9 cellular contexts compared by ENCODE assay signal in the genomic region with DNA sequence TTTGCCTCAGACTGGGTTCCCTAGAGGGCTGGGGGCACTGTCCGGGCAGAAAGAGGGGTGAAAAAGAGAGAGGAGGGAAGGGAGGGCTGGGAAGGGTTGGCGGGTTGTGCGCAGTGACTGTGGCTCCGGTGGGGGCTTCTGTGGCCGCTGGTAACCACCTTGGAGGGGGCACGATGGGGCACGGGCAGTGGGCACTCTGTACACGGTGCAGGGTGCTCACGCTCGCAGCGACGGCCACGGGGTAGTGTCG. TPM values are rescaled to one million over a fixed set of nuclear protein-coding genes. Genes with fewer than 3 reads are reported as not detected.
DNase-seq lines count a peak whose midpoint lies in the region; FAIRE-seq and TF ChIP-seq lines count a peak whose summit lies in the region.
"Had no signal": no experiment of that assay in that cellular context is flagged by ENCODE, and none has a peak within 500 bp of the region (broad histone marks: within the 10 kb centered on the region; RNA-seq: fewer than 3 reads in every experiment).

No MANE protein-coding gene starts in this region.

- H3K4me2 ChIP-seq in astrocyte (ENCODE audit: low read length): peak overlapping the region; percentile 80
- H3K4me2 ChIP-seq in keratinocyte (ENCODE audit: control insufficient read depth, extremely low read depth, insufficient read depth, low read depth, low read length): peak overlapping the region; percentile 71

- H3K9me3 Mint-ChIP-seq in astrocyte (ENCODE audit: unreplicated experiment): no peaks in the 10 kb centered on the region

- H3K27me3 ChIP-seq in HAP-1 (ENCODE audit: low read depth): no peaks in the 10 kb centered on the region
- peaks cover 45% of the 10 kb centered on the region for H3K27me3 ChIP-seq in astrocyte (ENCODE audit: insufficient read depth, low read length)
- peaks cover 10% of the 10 kb centered on the region for H3K27me3 ChIP-seq in keratinocyte (ENCODE audit: control insufficient read depth, extremely low read depth, insufficient read depth, low read length)

- H3K4me3 Mint-ChIP-seq in astrocyte (ENCODE audit: unreplicated experiment): peak overlapping the region; percentile 67

- H3K4me1 ChIP-seq in HAP-1: peaks cover 6% of the 10 kb centered on the region
- peaks cover 4% of the 10 kb centered on the region for H3K4me1 ChIP-seq in astrocyte (ENCODE audit: insufficient read depth, low read length)
- peaks cover 18% of the 10 kb centered on the region for H3K4me1 ChIP-seq in keratinocyte (ENCODE audit: control insufficient read depth, extremely low read depth, insufficient read depth, low read length)

- no peak for FAIRE-seq in astrocyte (lab: Jason Lieb, UNC)
- no peak for FAIRE-seq in keratinocyte (lab: Jason Lieb, UNC)

- H2AFZ ChIP-seq in astrocyte (ENCODE audit: low read depth, low read length) (peak overlapping the region; percentile 53), keratinocyte (ENCODE audit: control insufficient read depth, low read length) (peak overlapping the region; percentile 69)

- H4K20me1 ChIP-seq in astrocyte (ENCODE audit: insufficient read depth, low read length): no peaks in the 10 kb centered on the region
- H4K20me1 ChIP-seq in keratinocyte (ENCODE audit: control insufficient read depth, extremely low read depth, insufficient read depth, low read length): no peaks in the 10 kb centered on the region

- no peaks in the 10 kb centered on the region for H3K9me3 ChIP-seq in HAP-1
- H3K9me3 ChIP-seq in astrocyte (ENCODE audit: insufficient read depth, low read depth, low read length): no peaks in the 10 kb centered on the region
- no peaks in the 10 kb centered on the region for H3K9me3 ChIP-seq in keratinocyte (ENCODE audit: control insufficient read depth, low read depth, low read length)

- no peaks in the 10 kb centered on the region for H3K79me2 ChIP-seq in astrocyte (ENCODE audit: insufficient read depth, low read length)
- no peaks in the 10 kb centered on the region for H3K79me2 ChIP-seq in keratinocyte (ENCODE audit: control insufficient read depth, insufficient read depth, low read length)

- H3K27ac ChIP-seq in astrocyte (ENCODE audit: low read depth, low read length) (no peak overlapping the region), keratinocyte (ENCODE audit: control insufficient read depth, insufficient read depth, low read length) (no peak overlapping the region), skin epidermis (peak overlapping the region in 12 of 21 experiments; percentile 1 to 73 (median 55))

- H3K36me3 ChIP-seq in HAP-1 (replicated peaks) (no peaks in the 10 kb centered on the region), astrocyte (ENCODE audit: insufficient read depth, low read length) (no peaks in the 10 kb centered on the region), keratinocyte (ENCODE audit: control insufficient read depth in 2 of 2, extremely low read depth in 1 of 2, insufficient read depth in 2 of 2, low read length in 2 of 2) (no peaks in the 10 kb centered on the region)

- H3K27me3 Mint-ChIP-seq in astrocyte (ENCODE audit: low read depth, unreplicated experiment): peaks cover 44% of the 10 kb centered on the region

- H3K36me3 Mint-ChIP-seq in astrocyte (ENCODE audit: low read depth, unreplicated experiment): no peaks in the 10 kb centered on the region

- dilution Hi-C loops in keratinocyte (cut with MboI; ENCODE audit: extremely low pct_ligation_motif_present, low sequenced_read_pairs): no loop called here

- H3K9ac ChIP-seq in astrocyte (ENCODE audit: low read length) (no peak overlapping the region), keratinocyte (ENCODE audit: control insufficient read depth, extremely low read depth, insufficient read depth, low read length) (peak overlapping the region; percentile 63)

- H3K4me3 ChIP-seq in HAP-1 (peak overlapping the region; percentile 65), astrocyte (ENCODE audit: insufficient read depth, low read depth, low read length) (no peak overlapping the region), keratinocyte (ENCODE audit: control insufficient read depth in 2 of 3, extremely low read depth in 1 of 3, insufficient read depth in 2 of 3, low read depth in 1 of 3, low read length in 3 of 3) (peak overlapping the region in 2 of 3 experiments; percentile 50 to 56), skin epidermis (peak overlapping the region; percentile 25 to 53 (median 45))

- DNase-seq in HAP-1 (ENCODE audit: low spot score in 2 of 2) (no peak), astrocyte (ENCODE audit: low read depth) (no peak), keratinocyte (ENCODE audit: low read depth, low spot score) (no peak), DMS53 treated with DMSO at 0.1 percent for 48 hours (lab: John Stamatoyannopoulos, UW; ENCODE audit: unreplicated experiment) (no peak), hippocampal formation (lab: John Stamatoyannopoulos, UW) (no peak), NCI-H2196 treated with DMSO at 0.1 percent for 48 hours (lab: John Stamatoyannopoulos, UW; ENCODE audit: unreplicated experiment) (no peak)
- no peak for DNase-seq in stimulated activated naive CD4-positive, alpha-beta T cell (lab: John Stamatoyannopoulos, UW)
- DNase-seq: NCI-H187 treated with DMSO at 0.1 percent for 48 hours had no signal

- in situ Hi-C loops in HAP-1 (cut with MboI; ENCODE audit: low sequenced_read_pairs): no loop called here

- H3K4me1 Mint-ChIP-seq in astrocyte (ENCODE audit: low read depth, unreplicated experiment): no peaks in the 10 kb centered on the region

- TF ChIP-seq CTCF in astrocyte (IDR thresholded peaks at IDR 0.05; ENCODE audit: insufficient read depth, low read depth, low read length) (no peak), keratinocyte (optimal IDR thresholded peaks at IDR 0.05 in 1 of 3, IDR thresholded peaks at IDR 0.05 in 1 of 3, conservative IDR thresholded peaks at IDR 0.05 in 1 of 3; ENCODE audit: extremely low read depth in 1 of 3, insufficient read depth in 2 of 3, low read length in 3 of 3) (no peak)

- no peaks in the 10 kb centered on the region for H3K9me1 ChIP-seq in keratinocyte (ENCODE audit: control insufficient read depth, extremely low read depth, insufficient read depth, low read length)

- no peak overlapping the region for H3K27ac Mint-ChIP-seq in astrocyte (ENCODE audit: unreplicated experiment)

RNA-seq across cellular contexts. Expression of gene PLLP, which starts 0.6 kb away (rescaled TPM):
- 0.14 and 0.93 TPM in 2 replicates for total RNA-seq in astrocyte
- 8.7 to 15.4 TPM (median 13.1 TPM) in 3 replicates for polyA plus RNA-seq in keratinocyte
- 2.0 TPM for polyA plus RNA-seq in keratinocyte (2011; ENCODE audit: low read depth)
- 7.6 and 10.6 TPM in 2 replicates for polyA plus RNA-seq in keratinocyte (2011; cell fraction: cytosol; rRNA removed)
- 5.4 and 8.0 TPM in 2 replicates for polyA plus RNA-seq in keratinocyte (2011; cell fraction: nucleus; rRNA removed)
- polyA plus RNA-seq in keratinocyte (2012; ENCODE audit: low replicate concordance): 5.8 and 10.7 TPM in 2 replicates
- polyA minus RNA-seq in keratinocyte: 8.3 to 14.0 TPM (median 14.0 TPM) in 3 replicates
- polyA minus RNA-seq in keratinocyte (2011; cell fraction: cytosol; rRNA and poly(A)+ RNA removed): 9.0 TPM
- polyA minus RNA-seq in keratinocyte (2011; cell fraction: nucleus; rRNA and poly(A)+ RNA removed): 2.8 and 7.2 TPM in 2 replicates

RNA-seq across cellular contexts. Expression of gene ARL2BP, which starts 38.8 kb away (rescaled TPM):
- 70.9 and 71.1 TPM in 2 replicates for total RNA-seq in astrocyte
- polyA plus RNA-seq in keratinocyte: 55.2 to 107 TPM (median 98.0 TPM) in 3 replicates
- polyA plus RNA-seq in keratinocyte (2011; ENCODE audit: low read depth): 37.9 TPM
- 80.7 and 116 TPM in 2 replicates for polyA plus RNA-seq in keratinocyte (2011; cell fraction: cytosol; rRNA removed)
- 34.7 and 35.5 TPM in 2 replicates for polyA plus RNA-seq in keratinocyte (2011; cell fraction: nucleus; rRNA removed)
- 41.8 and 65.4 TPM in 2 replicates for polyA plus RNA-seq in keratinocyte (2012; ENCODE audit: low replicate concordance)
- polyA minus RNA-seq in keratinocyte: 42.4 to 71.7 TPM (median 60.0 TPM) in 3 replicates
- polyA minus RNA-seq in keratinocyte (2011; cell fraction: cytosol; rRNA and poly(A)+ RNA removed): 66.4 TPM
- 14.6 and 25.1 TPM in 2 replicates for polyA minus RNA-seq in keratinocyte (2011; cell fraction: nucleus; rRNA and poly(A)+ RNA removed)

Comparison
In these comparisons a context has a peak if more than half of its experiments do, and no peak if none do; other contexts are left out.
1. H3K27ac ChIP-seq: peak in skin epidermis (12 of 21); none in astrocyte (single experiment) and keratinocyte (single experiment).